ENCODE assay signal across 9 cellular contexts in the genomic region with DNA sequence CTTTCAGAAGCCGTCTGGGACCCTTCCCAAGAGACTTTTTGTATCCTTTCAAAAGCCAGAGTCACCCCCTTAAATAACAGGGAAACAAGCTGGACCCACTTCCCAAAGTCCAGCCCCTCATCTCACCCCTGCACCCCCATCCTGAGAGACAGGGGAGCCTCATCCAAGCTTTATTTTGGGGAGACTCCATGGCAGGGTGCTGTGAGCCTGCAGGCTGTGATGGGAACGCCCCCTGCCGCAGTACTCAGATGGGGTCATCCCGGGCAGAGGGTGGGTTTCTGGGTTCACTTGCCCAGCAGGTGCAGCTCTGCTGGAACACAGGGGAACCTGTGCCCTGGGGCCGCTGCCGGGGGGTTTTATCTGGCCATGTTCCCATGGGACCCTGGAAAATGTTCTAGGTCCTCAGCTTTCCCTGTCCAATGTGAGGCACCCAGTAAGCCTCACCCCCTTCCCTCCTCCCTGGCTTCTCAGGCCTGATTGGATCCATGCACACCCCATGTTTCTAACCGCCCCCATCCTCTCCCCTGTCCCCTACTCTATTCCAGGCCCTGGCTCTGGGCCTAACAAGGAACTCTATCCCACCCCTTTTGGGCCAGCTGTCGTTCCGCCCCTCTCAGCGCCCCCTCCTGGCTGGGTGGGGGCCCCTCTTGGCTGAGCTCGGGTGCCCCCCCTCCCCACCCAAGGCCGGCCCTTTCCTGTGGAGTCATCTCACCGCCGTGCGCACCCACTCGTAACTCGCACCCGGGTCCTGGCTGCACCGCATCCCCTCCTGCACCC. TPM values are rescaled to one million over a fixed set of nuclear protein-coding genes. Genes with fewer than 3 reads are reported as not detected.
A peak's percentile ranks its signal among the peaks of the same experiment; 100 is the strongest.
DNase-seq lines count a peak whose midpoint lies in the region; FAIRE-seq and TF ChIP-seq lines count a peak whose summit lies in the region.
"Had no signal": no experiment of that assay in that cellular context is flagged by ENCODE, and none has a peak within 500 bp of the region (broad histone marks: within the 10 kb centered on the region; RNA-seq: fewer than 3 reads in every experiment).

No MANE protein-coding gene starts in this region.

- no peak overlapping the region for H3K4ac ChIP-seq in H9 (ENCODE audit: low read depth, low read length)

- H3K36me3 Mint-ChIP-seq in H9 (ENCODE audit: insufficient read depth in 1 of 3, low read depth in 3 of 3) (peaks cover 0 to 4% (median 0%) of the 10 kb centered on the region in 3 experiments; a peak in 2 of 7 replicates), chondrocyte (ENCODE audit: low read depth) (no peaks in the 10 kb centered on the region)
- H3K36me3 Mint-ChIP-seq in activated T-cell treated with anti-CD3 and anti-CD28 coated beads, Interleukin-2, amount 50 U/mL, for 24 hours (ENCODE audit: low read depth), result no peaks in the 10 kb centered on the region
- H3K36me3 Mint-ChIP-seq in T-helper 2 cell treated with Interferon-gamma antibody and Interleukin-4, amounts not matched to agents 5 μg/mL and 100 μg/mL, for 36 hours (ENCODE audit: low read depth), result no peaks in the 10 kb centered on the region

- TF ChIP-seq CTCF in H9 (conservative IDR thresholded peaks at IDR 0.05) (peak; percentile 48; the same call in 2 of the 3 replicates), chondrocyte (IDR thresholded peaks at IDR 0.05) (peak; percentile 68), kidney (IDR thresholded peaks at IDR 0.05; ENCODE audit: borderline replicate concordance, extremely low read depth, insufficient read depth) (no peak)

- H3K4me3 ChIP-seq in kidney (ENCODE audit: low read length in 2 of 2) (peak overlapping the region; percentile 48 to 56), skeletal muscle cell (ENCODE audit: low read depth, low read length) (peak overlapping the region; percentile 58)
- H3K4me3 ChIP-seq: SJSA1 had no signal

- no peak overlapping the region for H2BK120ac ChIP-seq in H9 (ENCODE audit: low read depth, low read length, poor library complexity, severe bottlenecking)

- H3K9me3 ChIP-seq in H9 (ENCODE audit: control insufficient read depth, low read depth, low read length) (no peaks in the 10 kb centered on the region), kidney (ENCODE audit: control insufficient read depth in 1 of 2, low read length in 2 of 2) (no peaks in the 10 kb centered on the region)
- H3K9me3 ChIP-seq: SJSA1 had no signal

- no peak overlapping the region for H3T11ph ChIP-seq in H9 (ENCODE audit: low read length)

- H2BK5ac ChIP-seq in H9 (ENCODE audit: insufficient read length, low read length), result no peak overlapping the region

- no peak overlapping the region for H2AFZ ChIP-seq in H9 (ENCODE audit: low read length)

- no peak overlapping the region for H3K23ac ChIP-seq in H9 (ENCODE audit: insufficient read length, low read depth, low read length)

- no peak overlapping the region for H4K8ac ChIP-seq in H9 (replicated peaks; ENCODE audit: insufficient read length, low read depth, low read length)

- no peak overlapping the region for H4K91ac ChIP-seq in H9 (ENCODE audit: insufficient read length, low read depth, low read length)

- no peaks in the 10 kb centered on the region for H3K79me2 ChIP-seq in H9 (ENCODE audit: insufficient read depth, low read length)

- H2BK20ac ChIP-seq in H9 (ENCODE audit: low read depth, low read length, poor library complexity, severe bottlenecking), result no peak overlapping the region

- peaks cover 13% of the 10 kb centered on the region for H3K27me3 Mint-ChIP-seq in H9 (ENCODE audit: low read depth)
- no peaks in the 10 kb centered on the region for H3K27me3 Mint-ChIP-seq in chondrocyte (ENCODE audit: low read depth)
- peaks cover 49% of the 10 kb centered on the region for H3K27me3 Mint-ChIP-seq in activated T-cell treated with anti-CD3 and anti-CD28 coated beads, Interleukin-2, amount 50 U/mL, for 24 hours
- H3K27me3 Mint-ChIP-seq in T-helper 2 cell treated with Interferon-gamma antibody and Interleukin-4, amounts not matched to agents 5 μg/mL and 100 μg/mL, for 36 hours (ENCODE audit: low read depth), result peaks cover 29% of the 10 kb centered on the region

- H3K18ac ChIP-seq in H9 (ENCODE audit: insufficient read length, low read depth, low read length), result no peak overlapping the region

- H3K9me3 Mint-ChIP-seq in H9, result peaks cover 0 to 3% of the 10 kb centered on the region in 2 experiments; a peak in 3 of 5 replicates
- H3K9me3 Mint-ChIP-seq in chondrocyte (ENCODE audit: low read depth), result peaks cover 2% of the 10 kb centered on the region
- H3K9me3 Mint-ChIP-seq in activated T-cell treated with anti-CD3 and anti-CD28 coated beads, Interleukin-2, amount 50 U/mL, for 24 hours, result no peaks in the 10 kb centered on the region
- H3K9me3 Mint-ChIP-seq in T-helper 2 cell treated with Interferon-gamma antibody and Interleukin-4, amounts not matched to agents 5 μg/mL and 100 μg/mL, for 36 hours, result no peaks in the 10 kb centered on the region

- no peak overlapping the region for H2BK15ac ChIP-seq in H9 (ENCODE audit: low read depth, low read length)

- peaks cover 9% of the 10 kb centered on the region for H3K23me2 ChIP-seq in H9 (ENCODE audit: insufficient read length, low read depth, low read length, poor library complexity, severe bottlenecking)

- H4K20me1 ChIP-seq in H9 (ENCODE audit: control insufficient read depth, insufficient read depth, insufficient read length), result no peaks in the 10 kb centered on the region

- H3K4me1 Mint-ChIP-seq in H9 (peaks cover 31 to 39% of the 10 kb centered on the region in 2 experiments), chondrocyte (ENCODE audit: low read depth) (peaks cover 57% of the 10 kb centered on the region)
- H3K4me1 Mint-ChIP-seq in activated T-cell treated with anti-CD3 and anti-CD28 coated beads, Interleukin-2, amount 50 U/mL, for 24 hours (ENCODE audit: low read depth), result no peaks in the 10 kb centered on the region
- H3K4me1 Mint-ChIP-seq in T-helper 2 cell treated with Interferon-gamma antibody and Interleukin-4, amounts not matched to agents 5 μg/mL and 100 μg/mL, for 36 hours (ENCODE audit: low read depth), result no peaks in the 10 kb centered on the region

- no peak for DNase-seq in H9
- no peak for DNase-seq in chondrocyte (ENCODE audit: low spot score)
- peak; percentile 93 for DNase-seq in kidney
- peak; percentile 77 for DNase-seq in skeletal muscle cell (ENCODE audit: low read depth)
- DNase-seq in activated T-cell treated with anti-CD3 and anti-CD28 coated beads, Interleukin-2, amount 50 U/mL, for 24 hours, result no peak
- DNase-seq in activated CD4-positive, CD25-positive, alpha-beta regulatory T cell (lab: John Stamatoyannopoulos, UW), result no peak
- DNase-seq in NCI-H2029 treated with DMSO at 0.1 percent for 48 hours (lab: John Stamatoyannopoulos, UW), result no peak
- no peak for DNase-seq in T-helper 2 cell treated with Interferon-gamma antibody and Interleukin-4, amounts not matched to agents 5 μg/mL and 100 μg/mL, for 36 hours (ENCODE audit: low spot score)

- H3K36me3 ChIP-seq in kidney (ENCODE audit: control insufficient read depth in 1 of 2, insufficient read depth in 2 of 2, low read length in 2 of 2), result no peaks in the 10 kb centered on the region
- H3K36me3 ChIP-seq: SJSA1 had no signal

- H3K27ac ChIP-seq in H9 (ENCODE audit: insufficient read length, low read depth, low read length) (no peak overlapping the region), kidney (ENCODE audit: low read depth in 2 of 2, low read length in 2 of 2) (peak overlapping the region; percentile 60 to 68)
- H3K27ac ChIP-seq: SJSA1 had no signal

- no peak overlapping the region for H2BK12ac ChIP-seq in H9 (ENCODE audit: insufficient read length, low read depth, low read length)

- H3K9ac ChIP-seq in H9 (ENCODE audit: extremely low read depth, insufficient read length, low read length) (peak overlapping the region; percentile 20), kidney (ENCODE audit: low read length in 2 of 2) (peak overlapping the region in 1 of 2 donors; percentile 58)

- intact Hi-C loops in kidney (cut with DNase I), result no loop called here

- no peaks in the 10 kb centered on the region for H3K27me3 ChIP-seq in H9 (ENCODE audit: insufficient read depth, low read length)
- H3K27me3 ChIP-seq: SJSA1 had no signal

- H3K79me1 ChIP-seq in H9 (ENCODE audit: insufficient read depth, low read depth, low read length, poor library complexity, severe bottlenecking), result no peaks in the 10 kb centered on the region

- no peak overlapping the region for H3K14ac ChIP-seq in H9 (ENCODE audit: insufficient read depth, low read length)

- WGBS in H9 (ENCODE audit: extremely low coverage, insufficient read length, low lambda C conversion rate), result no CpG with 5 or more reads among the region's 19 CpGs

- H3K4me3 Mint-ChIP-seq in H9 (peak overlapping the region; percentile 80 to 85), chondrocyte (ENCODE audit: unreplicated experiment) (peak overlapping the region; percentile 77)
- H3K4me3 Mint-ChIP-seq in activated T-cell treated with anti-CD3 and anti-CD28 coated beads, Interleukin-2, amount 50 U/mL, for 24 hours, result no peak overlapping the region
- H3K4me3 Mint-ChIP-seq in T-helper 2 cell treated with Interferon-gamma antibody and Interleukin-4, amounts not matched to agents 5 μg/mL and 100 μg/mL, for 36 hours, result no peak overlapping the region

- H2AK5ac ChIP-seq in H9 (ENCODE audit: insufficient read length, low read length), result no peak overlapping the region

- no peak overlapping the region for H4K5ac ChIP-seq in H9 (ENCODE audit: insufficient read length, low read depth, low read length)

- no peak for FAIRE-seq in kidney (lab: Jason Lieb, UNC)

- peaks cover 2% of the 10 kb centered on the region; the same call in 1 of the 2 replicates for H3K4me1 ChIP-seq in H9 (ENCODE audit: insufficient read depth, low read length)
- peaks cover 14 to 29% of the 10 kb centered on the region in 2 donors for H3K4me1 ChIP-seq in kidney (ENCODE audit: control insufficient read depth in 1 of 2, insufficient read depth in 1 of 2, low read depth in 1 of 2, low read length in 2 of 2)

- H3K56ac ChIP-seq in H9 (ENCODE audit: insufficient read length, low read depth, low read length), result no peak overlapping the region

- H3K4me2 ChIP-seq in H9 (ENCODE audit: insufficient read depth, insufficient read length, low read length), result peak overlapping the region; percentile 92

- H3K27ac Mint-ChIP-seq in H9 (no peak overlapping the region), chondrocyte (ENCODE audit: unreplicated experiment) (peak overlapping the region; percentile 94)
- H3K27ac Mint-ChIP-seq in activated T-cell treated with anti-CD3 and anti-CD28 coated beads, Interleukin-2, amount 50 U/mL, for 24 hours, result no peak overlapping the region
- H3K27ac Mint-ChIP-seq in T-helper 2 cell treated with Interferon-gamma antibody and Interleukin-4, amounts not matched to agents 5 μg/mL and 100 μg/mL, for 36 hours, result no peak overlapping the region

RNA-seq across cellular contexts. Expression of a gene that starts 1.0 kb away (rescaled TPM):
- 31.5 and 31.9 TPM in 2 replicates for total RNA-seq in H9 (2021)
- 78.3 to 113 TPM (median 88.1 TPM) in 3 replicates for total RNA-seq in chondrocyte
- total RNA-seq in kidney, result 40.4 TPM
- 3.3 TPM for polyA plus RNA-seq in kidney (ENCODE audit: insufficient read depth, low read depth, low replicate concordance)
- total RNA-seq: SJSA1 had no signal

RNA-seq across cellular contexts. Expression of a gene that starts 49.0 kb away (rescaled TPM):
- total RNA-seq in H9 (2021) (108 and 111 TPM in 2 replicates), chondrocyte (62.5 to 90.6 TPM (median 62.6 TPM) in 3 replicates), kidney (63.7 TPM)
- polyA plus RNA-seq in kidney (ENCODE audit: insufficient read depth, low read depth, low replicate concordance), result 54.3 TPM

Comparison
In these comparisons a context has a peak if more than half of its experiments do, and no peak if none do; other contexts are left out.
1. DNase-seq: peak in kidney (single experiment) and skeletal muscle cell (single experiment); none in H9 (single experiment), chondrocyte (single experiment), activated T-cell treated with anti-CD3 and anti-CD28 coated beads, Interleukin-2, amount 50 U/mL, for 24 hours (single experiment), activated CD4-positive, CD25-positive, alpha-beta regulatory T cell (0 of 4), NCI-H2029 treated with DMSO at 0.1 percent for 48 hours (single experiment) and T-helper 2 cell treated with Interferon-gamma antibody and Interleukin-4, amounts not matched to agents 5 μg/mL and 100 μg/mL, for 36 hours (single experiment).
2. H3K4me3 Mint-ChIP-seq: peak in H9 (2 of 2) and chondrocyte (single experiment); none in activated T-cell treated with anti-CD3 and anti-CD28 coated beads, Interleukin-2, amount 50 U/mL, for 24 hours (single experiment) and T-helper 2 cell treated with Interferon-gamma antibody and Interleukin-4, amounts not matched to agents 5 μg/mL and 100 μg/mL, for 36 hours (single experiment).